8 cellular contexts compared by ENCODE assay signal in the genomic region with DNA sequence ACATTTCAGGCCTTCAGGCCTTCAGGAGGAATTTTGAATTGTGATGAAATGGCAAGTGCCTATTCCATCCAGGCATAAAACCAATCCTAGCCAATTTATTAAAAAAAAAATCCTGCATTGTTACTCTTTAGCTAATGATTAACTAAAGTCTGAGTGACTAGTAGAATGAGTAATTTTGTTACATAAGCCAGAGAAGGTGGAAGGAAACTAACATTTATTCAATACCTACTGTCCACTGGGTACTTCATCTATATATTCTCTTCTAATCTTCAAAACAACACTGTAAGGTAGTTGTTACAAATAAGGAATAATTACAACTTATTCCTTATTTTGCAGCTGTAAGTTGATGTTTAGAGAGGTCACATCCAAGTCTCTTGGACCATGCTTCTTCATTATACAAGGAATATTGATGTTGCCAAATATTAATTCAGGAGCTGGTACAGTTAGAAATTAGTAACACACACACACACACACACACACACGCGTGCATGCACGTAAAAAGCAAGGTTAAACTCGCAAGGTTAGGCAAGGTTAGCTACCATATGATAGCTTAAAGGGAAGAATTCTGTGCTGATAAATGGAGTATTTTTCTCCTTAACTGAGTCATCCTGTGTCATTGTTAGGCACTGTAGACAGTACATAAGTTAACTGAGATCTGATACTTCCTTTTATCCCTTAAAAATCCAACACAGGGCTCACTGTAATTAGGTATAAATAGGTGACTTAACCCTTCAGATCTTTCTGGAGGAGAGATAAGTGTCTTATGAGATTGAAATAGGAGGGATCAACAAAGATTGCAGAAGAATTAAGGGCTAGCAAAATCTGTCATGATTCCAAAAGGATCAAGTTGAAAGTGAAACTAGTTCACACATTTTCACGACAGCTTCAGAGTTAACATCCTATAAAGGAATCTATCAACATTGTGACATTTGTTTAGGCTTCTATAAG.
DNase-seq lines count a peak whose midpoint lies in the region; ATAC-seq, FAIRE-seq and TF ChIP-seq lines count a peak whose summit lies in the region.

No MANE protein-coding gene starts in this region.

- FAIRE-seq in RCC 7860 (lab: Jason Lieb, UNC), result peak; percentile 80

- 14 to 25% (median 19%) methylated on average over 5 of the region's 5 CpGs for WGBS in psoas muscle, 3 donors

- H3K27me3 ChIP-seq in psoas muscle (ENCODE audit: insufficient read depth in 3 of 3, low read length in 2 of 3) (no peaks in the 10 kb centered on the region), Karpas-422 (ENCODE audit: low read length) (no peaks in the 10 kb centered on the region)

- H4K20me1 ChIP-seq in Karpas-422 (ENCODE audit: insufficient read depth, low read depth, low read length), result no peaks in the 10 kb centered on the region

- ATAC-seq in psoas muscle (peak in 2 of 4 donors; percentile 21 to 22), GM18870 (IDR thresholded peaks at IDR 0.05; ENCODE audit: unreplicated experiment) (no peak)

- H3K4me1 ChIP-seq in psoas muscle (peaks cover 51% of the 10 kb centered on the region), Karpas-422 (ENCODE audit: low read length) (no peaks in the 10 kb centered on the region)

- H3K4me3 ChIP-seq in fibroblast of mammary gland (ENCODE audit: control insufficient read depth, low read depth, low read length) (peak overlapping the region; percentile 23), psoas muscle (peak overlapping the region; percentile 55), Karpas-422 (ENCODE audit: low read length) (no peak overlapping the region)

- H3K9ac ChIP-seq in Karpas-422 (ENCODE audit: low read length), result no peak overlapping the region

- intact Hi-C loops in psoas muscle (cut with DNase I), result no loop called here

- H3K9me3 ChIP-seq in psoas muscle (no peaks in the 10 kb centered on the region), Karpas-422 (ENCODE audit: low read length) (no peaks in the 10 kb centered on the region)

- H3K79me2 ChIP-seq in Karpas-422 (ENCODE audit: low read length), result no peaks in the 10 kb centered on the region

- H3K27ac ChIP-seq in psoas muscle (peak overlapping the region; percentile 70), Karpas-422 (ENCODE audit: low read length) (no peak overlapping the region)

- no peaks in the 10 kb centered on the region for H3K36me3 ChIP-seq in psoas muscle (ENCODE audit: insufficient read depth in 1 of 2, low read depth in 1 of 2)
- H3K36me3 ChIP-seq in Karpas-422 (ENCODE audit: insufficient read depth, low read length), result no peaks in the 10 kb centered on the region

- H3K9me2 ChIP-seq in Karpas-422 (replicated peaks; ENCODE audit: insufficient read depth, low read length), result no peaks in the 10 kb centered on the region; the same call in 1 of the 2 replicates

- H2AFZ ChIP-seq in Karpas-422 (ENCODE audit: low read length), result no peak overlapping the region

- DNase-seq in EH (ENCODE audit: low read depth) (peak; percentile 24), RCC 7860 (ENCODE audit: low spot score) (peak; percentile 59), fibroblast of mammary gland (ENCODE audit: low read depth) (peak; percentile 59), psoas muscle (no peak), Karpas-422 (no peak), NCI-H1092 treated with DMSO at 0.1 percent for 48 hours (lab: John Stamatoyannopoulos, UW) (no peak), NCI-H748 (lab: John Stamatoyannopoulos, UW; ENCODE audit: unreplicated experiment) (no peak)

- no peak for TF ChIP-seq CTCF in fibroblast of mammary gland (conservative IDR thresholded peaks at IDR 0.05; ENCODE audit: control insufficient read depth, insufficient read depth, low read depth, low read length)
- TF ChIP-seq CTCF in psoas muscle (IDR thresholded peaks at IDR 0.05), result no peak

- no peak overlapping the region for H3K4me2 ChIP-seq in Karpas-422 (ENCODE audit: low read depth, low read length, poor library complexity, severe bottlenecking)

Comparison
In these comparisons a context has a peak if more than half of its experiments do, and no peak if none do; other contexts are left out.
1. DNase-seq: peak in EH (single experiment), RCC 7860 (single experiment) and fibroblast of mammary gland (single experiment); none in psoas muscle (0 of 2), Karpas-422 (single experiment), NCI-H1092 treated with DMSO at 0.1 percent for 48 hours (single experiment) and NCI-H748 (single experiment).